In the genomic region with DNA sequence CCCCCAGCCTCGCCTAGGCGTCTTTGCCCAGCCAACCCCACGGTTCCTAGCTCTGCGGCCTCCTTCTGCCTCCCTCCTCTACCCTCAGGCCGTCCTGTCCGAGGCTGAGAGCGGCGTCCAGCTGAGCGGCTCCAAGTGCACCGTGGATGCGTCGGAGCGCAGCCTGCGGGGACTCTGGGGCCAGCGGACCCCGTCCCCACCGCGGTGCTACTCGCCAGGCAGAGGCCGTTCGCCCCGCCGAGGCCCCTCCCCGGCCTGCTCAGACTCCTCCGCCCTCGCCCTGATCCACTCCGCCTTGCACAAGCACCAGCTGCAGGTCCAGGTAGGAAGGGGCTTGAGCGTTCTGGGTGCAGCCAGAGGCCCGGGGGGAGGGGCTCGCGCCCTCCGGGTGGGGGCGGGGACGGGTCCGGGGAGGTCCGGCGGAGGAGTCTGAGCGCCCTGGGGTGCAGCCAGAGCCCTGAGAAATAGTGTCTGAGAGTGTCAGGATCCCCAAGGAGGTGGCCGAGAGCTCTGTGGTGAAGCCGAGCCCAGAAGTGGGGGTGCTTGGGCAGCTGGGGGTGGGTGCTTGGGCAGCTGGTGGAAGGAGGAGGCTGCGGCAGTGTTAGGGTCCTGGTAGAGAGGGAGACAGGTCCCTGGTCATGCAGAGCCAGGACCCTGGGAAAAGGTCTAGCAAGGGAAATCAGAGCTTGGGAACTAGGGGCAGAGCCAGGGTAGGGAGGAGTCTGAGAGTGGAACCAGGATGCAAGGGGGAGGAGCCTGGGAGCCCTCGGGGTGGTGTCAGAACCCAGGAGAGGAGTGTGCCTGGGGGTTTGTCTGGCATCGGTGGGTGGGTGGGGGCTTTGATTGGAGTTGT, we compare ENCODE assay signal across 11 cellular contexts. TPM values are rescaled to one million over a fixed set of nuclear protein-coding genes. Genes with fewer than 3 reads are reported as not detected.
DNase-seq lines count a peak whose midpoint lies in the region; ATAC-seq, FAIRE-seq and TF ChIP-seq lines count a peak whose summit lies in the region.
"Had no signal": no experiment of that assay in that cellular context is flagged by ENCODE, and none has a peak within 500 bp of the region (broad histone marks: within the 10 kb centered on the region; RNA-seq: fewer than 3 reads in every experiment).

No MANE protein-coding gene starts in this region.

- H3K4me2 ChIP-seq in HepG2 (ENCODE audit: low read depth, low read length) = peak overlapping the region; percentile 85

- H3K9ac ChIP-seq in HepG2 (ENCODE audit: insufficient read depth, low read depth, low read length) = 0 out of 2 replicates have a peak overlapping the region, but pooled peaks have one; percentile 22

- TF ChIP-seq EP300 in HepG2 (IDR thresholded peaks at IDR 0.05; ENCODE audit: low read depth in 2 of 2, low read length in 2 of 2) (no peak), HepG2 (CRISPR knock-in tag; IDR thresholded peaks at IDR 0.05; ENCODE audit: borderline replicate concordance) (no peak)

- intact Hi-C loops in activated naive CD4-positive, alpha-beta T cell treated with anti-CD3 and anti-CD28 coated beads for 36 hours (cut with micrococcal nuclease) = no loop called here
- intact Hi-C loops in HepG2 (cut with micrococcal nuclease; ENCODE audit: unreplicated experiment) (no loop called here), posterior vena cava (cut with DNase I) (no loop called here), gastrocnemius medialis (cut with DNase I; ENCODE audit: low total_unique reads) (no loop called here)

- TF ChIP-seq RAD21 in HepG2 (CRISPR knock-in tag; IDR thresholded peaks at IDR 0.05) = no peak

- no peak overlapping the region for H3K27ac Mint-ChIP-seq in activated naive CD4-positive, alpha-beta T cell treated with anti-CD3 and anti-CD28 coated beads for 36 hours
- no peak overlapping the region for H3K27ac Mint-ChIP-seq in activated naive CD4-positive, alpha-beta T cell treated with anti-CD3 and anti-CD28 coated beads, Interleukin-2, amount 10 ng/mL, durations not matched to agents 7 days and 5 days
- H3K27ac Mint-ChIP-seq in type B pancreatic cell = no peak overlapping the region

- CTCF ChIA-PET in activated naive CD4-positive, alpha-beta T cell treated with anti-CD3 and anti-CD28 coated beads for 36 hours (lab: Charles Lee) = no interaction called here
- CTCF ChIA-PET in activated naive CD4-positive, alpha-beta T cell treated with anti-CD3 and anti-CD28 coated beads, Interleukin-2, amount 10 ng/mL, durations not matched to agents 7 days and 5 days (lab: Charles Lee) = no interaction called here
- CTCF ChIA-PET in HepG2 (lab: Yijun Ruan, JAX; ENCODE audit: low intra/inter-chr PET ratio, low total read pairs) = no interaction called here

- H4K20me1 ChIP-seq in HepG2 (ENCODE audit: insufficient read depth, low read length) = no peaks in the 10 kb centered on the region

- H3K9me3 ChIP-seq in HepG2 (ENCODE audit: low read length) = no peaks in the 10 kb centered on the region
- no peaks in the 10 kb centered on the region for H3K9me3 ChIP-seq in gastrocnemius medialis
- H3K9me3 ChIP-seq: HAP-1 had no signal

- no peaks in the 10 kb centered on the region for H3K9me3 Mint-ChIP-seq in activated naive CD4-positive, alpha-beta T cell treated with anti-CD3 and anti-CD28 coated beads for 36 hours
- no peaks in the 10 kb centered on the region for H3K9me3 Mint-ChIP-seq in activated naive CD4-positive, alpha-beta T cell treated with anti-CD3 and anti-CD28 coated beads, Interleukin-2, amount 10 ng/mL, durations not matched to agents 7 days and 5 days
- H3K9me3 Mint-ChIP-seq in type B pancreatic cell = no peaks in the 10 kb centered on the region

- 4% methylated on average over 8 of the region's 43 CpGs for WGBS in HepG2 (ENCODE audit: low lambda C conversion rate)

- H3K4me3 Mint-ChIP-seq in activated naive CD4-positive, alpha-beta T cell treated with anti-CD3 and anti-CD28 coated beads for 36 hours = peak overlapping the region; percentile 53
- no peak overlapping the region for H3K4me3 Mint-ChIP-seq in activated naive CD4-positive, alpha-beta T cell treated with anti-CD3 and anti-CD28 coated beads, Interleukin-2, amount 10 ng/mL, durations not matched to agents 7 days and 5 days
- H3K4me3 Mint-ChIP-seq in type B pancreatic cell = peak overlapping the region; percentile 79

- no peak for TF ChIP-seq POLR2A in HepG2 (IDR thresholded peaks at IDR 0.05; ENCODE audit: insufficient read depth in 1 of 2, low read depth in 2 of 2, low read length in 2 of 2)
- no peak for TF ChIP-seq POLR2A in gastrocnemius medialis (IDR thresholded peaks at IDR 0.05)

- peak overlapping the region; percentile 63 for H2AFZ ChIP-seq in HepG2 (ENCODE audit: low read length)

- no peak for FAIRE-seq in HepG2 (lab: Jason Lieb, UNC)

- H3K36me3 ChIP-seq in HepG2 (replicated peaks in 1 of 2; ENCODE audit: control insufficient read depth in 1 of 2, insufficient read depth in 2 of 2, low read length in 2 of 2) (no peaks in the 10 kb centered on the region), gastrocnemius medialis (no peaks in the 10 kb centered on the region)
- H3K36me3 ChIP-seq: HAP-1 had no signal

- BruUV-seq in HepG2 (replicated peaks; lab: Mats Ljungman, UMichigan) = no TSS peak

- H3K36me3 Mint-ChIP-seq in activated naive CD4-positive, alpha-beta T cell treated with anti-CD3 and anti-CD28 coated beads for 36 hours (ENCODE audit: low read depth) = no peaks in the 10 kb centered on the region
- H3K36me3 Mint-ChIP-seq in activated naive CD4-positive, alpha-beta T cell treated with anti-CD3 and anti-CD28 coated beads, Interleukin-2, amount 10 ng/mL, durations not matched to agents 7 days and 5 days = no peaks in the 10 kb centered on the region
- H3K36me3 Mint-ChIP-seq in type B pancreatic cell = no peaks in the 10 kb centered on the region

- H3K4me1 Mint-ChIP-seq in activated naive CD4-positive, alpha-beta T cell treated with anti-CD3 and anti-CD28 coated beads for 36 hours (ENCODE audit: low read depth) = peaks cover 14% of the 10 kb centered on the region
- peaks cover 18% of the 10 kb centered on the region for H3K4me1 Mint-ChIP-seq in activated naive CD4-positive, alpha-beta T cell treated with anti-CD3 and anti-CD28 coated beads, Interleukin-2, amount 10 ng/mL, durations not matched to agents 7 days and 5 days
- H3K4me1 Mint-ChIP-seq in type B pancreatic cell (ENCODE audit: unreplicated experiment) = peaks cover 11% of the 10 kb centered on the region

- peak; percentile 23 for DNase-seq in activated naive CD4-positive, alpha-beta T cell treated with anti-CD3 and anti-CD28 coated beads for 36 hours
- no peak for DNase-seq in activated naive CD4-positive, alpha-beta T cell treated with anti-CD3 and anti-CD28 coated beads, Interleukin-2, amount 10 ng/mL, durations not matched to agents 7 days and 5 days
- DNase-seq in coronary artery (ENCODE audit: low spot score) = no peak
- DNase-seq in HepG2 (ENCODE audit: low spot score) = no peak
- DNase-seq in type B pancreatic cell (ENCODE audit: extremely low spot score, unreplicated experiment) = no peak
- DNase-seq in posterior vena cava (ENCODE audit: low spot score) = no peak
- DNase-seq in gastrocnemius medialis = no peak
- DNase-seq: activated CD4-positive, alpha-beta T cell treated with anti-CD3 and anti-CD28 coated beads for 4 hours; NCI-H1048 had no signal

- H3K4me3 ChIP-seq in coronary artery = peak overlapping the region; percentile 67
- peak overlapping the region; percentile 60 to 71 (median 69) for H3K4me3 ChIP-seq in HepG2 (replicated peaks in 1 of 3; ENCODE audit: insufficient read depth in 1 of 3, low read depth in 2 of 3, low read length in 3 of 3)
- peak overlapping the region in 1 of 4 donors; percentile 25 for H3K4me3 ChIP-seq in gastrocnemius medialis
- H3K4me3 ChIP-seq: HAP-1 had no signal

- H3K27me3 Mint-ChIP-seq in activated naive CD4-positive, alpha-beta T cell treated with anti-CD3 and anti-CD28 coated beads for 36 hours (ENCODE audit: low read depth) = peaks cover 3% of the 10 kb centered on the region
- peaks cover 74% of the 10 kb centered on the region for H3K27me3 Mint-ChIP-seq in activated naive CD4-positive, alpha-beta T cell treated with anti-CD3 and anti-CD28 coated beads, Interleukin-2, amount 10 ng/mL, durations not matched to agents 7 days and 5 days
- H3K27me3 Mint-ChIP-seq in type B pancreatic cell = peaks cover 17% of the 10 kb centered on the region

- peaks cover 1 to 26% of the 10 kb centered on the region in 2 experiments for H3K27me3 ChIP-seq in HepG2 (ENCODE audit: control insufficient read depth in 1 of 2, insufficient read depth in 2 of 2, low read length in 2 of 2)
- peaks cover 3 to 16% (median 9%) of the 10 kb centered on the region in 3 donors for H3K27me3 ChIP-seq in gastrocnemius medialis

- in situ Hi-C loops in HepG2 (cut with HindIII; ENCODE audit: extremely low pct_ligation_motif_present, low pct_unique_long_range_greater_than_20kb) = no loop called here
- in situ Hi-C loops in gastrocnemius medialis (cut with MboI; ENCODE audit: low sequenced_read_pairs in 4 of 4) = no loop called here

- H3K4me1 ChIP-seq in HepG2 (ENCODE audit: insufficient read depth, low read length) = peaks cover 40% of the 10 kb centered on the region
- peaks cover 3 to 12% of the 10 kb centered on the region in 2 donors for H3K4me1 ChIP-seq in gastrocnemius medialis

- TF ChIP-seq CTCF in coronary artery (IDR thresholded peaks at IDR 0.05) = no peak
- TF ChIP-seq CTCF in HepG2 (CRISPR knock-in tag; IDR thresholded peaks at IDR 0.05) = no peak
- no peak for TF ChIP-seq CTCF in type B pancreatic cell (conservative IDR thresholded peaks at IDR 0.05)
- no peak for TF ChIP-seq CTCF in gastrocnemius medialis (IDR thresholded peaks at IDR 0.05 in 4 of 5, conservative IDR thresholded peaks at IDR 0.05 in 1 of 5)

- ATAC-seq in HepG2 (peak; percentile 71), GM18498 (IDR thresholded peaks at IDR 0.05; ENCODE audit: unreplicated experiment) (no peak), gastrocnemius medialis (no peak)

- POLR2A ChIA-PET in HepG2 (lab: Yijun Ruan, JAX) = interaction anchor here (0.6 kb wide), 1 partner anchor 650 kb away, joined by 3 read pairs; no protein-coding TSS in a partner anchor

- no peak overlapping the region for H3K27ac ChIP-seq in coronary artery
- H3K27ac ChIP-seq in HepG2 (ENCODE audit: extremely low read length, insufficient read depth, low read length) = no peak overlapping the region
- H3K27ac ChIP-seq in gastrocnemius medialis = no peak overlapping the region

- H3K79me2 ChIP-seq in HepG2 (ENCODE audit: insufficient read depth, low read length) = peaks cover 3% of the 10 kb centered on the region

RNA-seq across cellular contexts. Expression of a gene that starts 3.2 kb away (rescaled TPM):
- total RNA-seq in activated naive CD4-positive, alpha-beta T cell treated with anti-CD3 and anti-CD28 coated beads for 36 hours = 1 to 10 TPM; 3.3 to 3.6 TPM
- total RNA-seq in HepG2 (2016; rRNA removed; fragmentation: Illumina TruSeq; extraction: Trizol) (4.9 and 5.8 TPM in 2 replicates), type B pancreatic cell (ENCODE audit: low replicate concordance) (13.6 and 13.7 TPM in 2 replicates), posterior vena cava (1 to 10 TPM; 5.2 to 6.8 TPM), gastrocnemius medialis (1 to 10 TPM in 2 of 4 donors, under 1 TPM in 2; 0.73 to 2.1 (median 1.3) TPM)
- total RNA-seq in HepG2 (2016; cell fraction: cytosol; rRNA removed; fragmentation: Illumina TruSeq; extraction: Trizol; ENCODE audit: low read depth) = 1.1 and 1.4 TPM in 2 replicates
- total RNA-seq in HepG2 (2016; cell fraction: insoluble cytoplasmic fraction; rRNA removed; fragmentation: Illumina TruSeq; extraction: Trizol) = 5.8 and 6.7 TPM in 2 replicates
- total RNA-seq in HepG2 (2016; cell fraction: membrane; rRNA removed; fragmentation: Illumina TruSeq; extraction: Trizol) = 3.8 and 5.2 TPM in 2 replicates
- 6.1 and 7.3 TPM in 2 replicates for total RNA-seq in HepG2 (2016; cell fraction: nucleus; rRNA removed; fragmentation: Illumina TruSeq; extraction: Trizol)
- polyA plus RNA-seq in HepG2 (2011; rRNA removed) = 3.5 and 3.6 TPM in 2 replicates
- polyA plus RNA-seq in HepG2 (2011; cell fraction: cytosol; rRNA removed) = 1.5 and 2.0 TPM in 2 replicates
- polyA plus RNA-seq in HepG2 (2011; cell fraction: nucleus; rRNA removed) = 8.1 and 8.3 TPM in 2 replicates
- polyA plus RNA-seq in HepG2 (2012) = 2.1 and 2.7 TPM in 2 replicates
- 0.94 and 1.0 TPM in 2 replicates for polyA plus RNA-seq in HepG2 (2016; cell fraction: cytosol; fragmentation: Illumina TruSeq; extraction: Trizol; ENCODE audit: low read depth)
- 4.8 and 5.1 TPM in 2 replicates for polyA plus RNA-seq in HepG2 (2016; cell fraction: insoluble cytoplasmic fraction; fragmentation: Illumina TruSeq; extraction: Trizol; ENCODE audit: low read depth)
- 1.9 and 2.6 TPM in 2 replicates for polyA plus RNA-seq in HepG2 (2016; cell fraction: membrane; fragmentation: Illumina TruSeq; extraction: Trizol; ENCODE audit: low read depth)
- 7.4 and 9.8 TPM in 2 replicates for polyA plus RNA-seq in HepG2 (2016; cell fraction: nucleus; fragmentation: Illumina TruSeq; extraction: Trizol; ENCODE audit: insufficient read depth, low read depth)
- polyA minus RNA-seq in HepG2 (2011; rRNA and poly(A)+ RNA removed; ENCODE audit: low replicate concordance) = 0.54 and 5.8 TPM in 2 replicates
- polyA minus RNA-seq in HepG2 (2011; cell fraction: cytosol; rRNA and poly(A)+ RNA removed) = 1.2 and 2.0 TPM in 2 replicates
- polyA minus RNA-seq in HepG2 (2011; cell fraction: nucleus; rRNA and poly(A)+ RNA removed) = 7.0 and 9.7 TPM in 2 replicates
